ENCODE assay signal across 8 cellular contexts in genomic region chr11:8267831-8268529, GRCh38. TPM values are rescaled to one million over a fixed set of nuclear protein-coding genes. Genes with fewer than 3 reads are reported as not detected.
DNase-seq lines count a peak whose midpoint lies in the region; ATAC-seq, FAIRE-seq and TF ChIP-seq lines count a peak whose summit lies in the region.

No MANE protein-coding gene starts in this region.

- CTCF ChIA-PET in IMR-90 (lab: Yijun Ruan, JAX), result no interaction called here

- no peak overlapping the region for H3K9ac ChIP-seq in IMR-90 (ENCODE audit: low read depth, low read length)
- no peak overlapping the region for H3K9ac ChIP-seq in muscle layer of colon (ENCODE audit: low read length)

- no peaks in the 10 kb centered on the region for H3K9me3 ChIP-seq in IMR-90 (ENCODE audit: control insufficient read depth, insufficient read depth, low read length)
- no peaks in the 10 kb centered on the region for H3K9me3 ChIP-seq in muscle layer of colon (ENCODE audit: low read length)
- no peaks in the 10 kb centered on the region for H3K9me3 ChIP-seq in uterus

- no peak overlapping the region for H4K5ac ChIP-seq in IMR-90 (ENCODE audit: low read depth, low read length)

- peak overlapping the region; percentile 75 for H2AFZ ChIP-seq in IMR-90 (replicated peaks; ENCODE audit: low read length, poor library complexity)

- no peak for TF ChIP-seq RAD21 in IMR-90 (IDR thresholded peaks at IDR 0.05; ENCODE audit: low read length)

- no peak overlapping the region for H2BK5ac ChIP-seq in IMR-90 (ENCODE audit: low read depth, low read length, poor library complexity, severe bottlenecking)

- no peak for FAIRE-seq in GM12891 (lab: Jason Lieb, UNC)

- DNase-seq in AG08396 (ENCODE audit: low spot score) (peak; percentile 41), IMR-90 (no peak), dermis blood vessel endothelial cell (peak; percentile 20), uterus (peak; percentile 9 to 12), NCI-H774 (lab: John Stamatoyannopoulos, UW) (no peak), GM12891 (ENCODE audit: insufficient read length, low spot score) (no peak), midbrain (lab: John Stamatoyannopoulos, UW) (no peak)

- H2AK5ac ChIP-seq in IMR-90 (ENCODE audit: low read depth, low read length), result no peak overlapping the region

- in situ Hi-C loops in IMR-90 (cut with MboI; ENCODE audit: low sequenced_read_pairs), result no loop called here

- no peak overlapping the region for H2BK15ac ChIP-seq in IMR-90 (ENCODE audit: low read depth, low read length)

- intact Hi-C loops in IMR-90 (cut with micrococcal nuclease) (no loop called here), uterus (cut with DNase I; ENCODE audit: low total_unique reads) (no loop called here)

- H3K9me1 ChIP-seq in IMR-90 (ENCODE audit: insufficient read depth, low read length), result no peaks in the 10 kb centered on the region

- H3K36me3 ChIP-seq in IMR-90 (ENCODE audit: control insufficient read depth, insufficient read depth, low read length) (no peaks in the 10 kb centered on the region), muscle layer of colon (ENCODE audit: insufficient read depth, low read length) (no peaks in the 10 kb centered on the region), uterus (no peaks in the 10 kb centered on the region)

- H3K18ac ChIP-seq in IMR-90 (ENCODE audit: low read depth, low read length), result no peak overlapping the region

- POLR2A ChIA-PET in IMR-90 (lab: Charles Lee; ENCODE audit: unreplicated experiment), result no interaction called here

- H3K56ac ChIP-seq in IMR-90 (ENCODE audit: extremely low read depth, insufficient read depth, low read length), result no peak overlapping the region

- dilution Hi-C loops in IMR-90 (cut with HindIII; ENCODE audit: low sequenced_read_pairs, unreplicated experiment), result no loop called here

- no peak overlapping the region for H3K14ac ChIP-seq in IMR-90 (replicated peaks; ENCODE audit: low read depth, low read length)

- 3% methylated on average over 45 of the region's 74 CpGs; no CpG with 5 or more reads in 1 of the 2 experiments for WGBS in IMR-90 (ENCODE audit: extremely low coverage in 2 of 2, insufficient read length in 1 of 2), 2 experiments

- H3K4me1 ChIP-seq in IMR-90 (ENCODE audit: control insufficient read depth, insufficient read depth, low read length), result no peaks in the 10 kb centered on the region; the same call in 1 of the 2 replicates
- H3K4me1 ChIP-seq in muscle layer of colon (ENCODE audit: insufficient read depth, low read length), result peaks cover 3% of the 10 kb centered on the region
- H3K4me1 ChIP-seq in uterus, result peaks cover 0 to 7% of the 10 kb centered on the region in 2 donors

- H3K4me3 ChIP-seq in IMR-90 (ENCODE audit: insufficient read depth, low read depth, low read length) (no peak overlapping the region), muscle layer of colon (ENCODE audit: low read depth in 1 of 2, low read length in 2 of 2) (peak overlapping the region; percentile 38 to 45), uterus (peak overlapping the region; percentile 16 to 19)

- no peak overlapping the region for H3K4ac ChIP-seq in IMR-90 (ENCODE audit: low read depth, low read length)

- peak; percentile 18 for ATAC-seq in IMR-90 (ENCODE audit: low read depth)

- no peak overlapping the region for H2AK9ac ChIP-seq in IMR-90 (replicated peaks; ENCODE audit: low read depth, low read length, poor library complexity)

- no peak overlapping the region for H3K23ac ChIP-seq in IMR-90 (ENCODE audit: low read depth, low read length)

- no peak overlapping the region for H2BK120ac ChIP-seq in IMR-90 (ENCODE audit: low read depth, low read length)

- H3K27ac ChIP-seq in IMR-90 (ENCODE audit: insufficient read depth, low read length) (no peak overlapping the region), muscle layer of colon (ENCODE audit: low read depth, low read length) (no peak overlapping the region), uterus (no peak overlapping the region)

- H2BK20ac ChIP-seq in IMR-90 (ENCODE audit: low read depth, low read length), result no peak overlapping the region

- no peak overlapping the region for H3K4me2 ChIP-seq in IMR-90 (ENCODE audit: low read depth, low read length)

- BruUV-seq in IMR-90 (replicated peaks; lab: Mats Ljungman, UMichigan), result no TSS peak

- H4K8ac ChIP-seq in IMR-90 (ENCODE audit: low read depth in 2 of 2, low read length in 2 of 2), result no peak overlapping the region

- TF ChIP-seq POLR2A in IMR-90 (IDR thresholded peaks at IDR 0.05; ENCODE audit: low read depth, low read length), result no peak
- no peak for TF ChIP-seq POLR2A in uterus (IDR thresholded peaks at IDR 0.05)
- no peak for TF ChIP-seq POLR2A in GM12891 (IDR thresholded peaks at IDR 0.05; ENCODE audit: low read depth, low read length)

- H4K20me1 ChIP-seq in IMR-90 (ENCODE audit: insufficient read depth, low read length), result no peaks in the 10 kb centered on the region

- no peak overlapping the region for H4K91ac ChIP-seq in IMR-90 (ENCODE audit: insufficient read depth, low read depth, low read length)

- H3K27me3 ChIP-seq in IMR-90 (ENCODE audit: control insufficient read depth, insufficient read depth, low read length) (peaks cover 74% of the 10 kb centered on the region), muscle layer of colon (ENCODE audit: control insufficient read depth in 1 of 2, insufficient read depth in 2 of 2, low read length in 2 of 2) (peaks cover 28 to 50% of the 10 kb centered on the region in 2 donors), uterus (peaks cover 9 to 26% of the 10 kb centered on the region in 2 donors)

- TF ChIP-seq CTCF in IMR-90 (conservative IDR thresholded peaks at IDR 0.05; ENCODE audit: low read depth, low read length) (no peak), uterus (IDR thresholded peaks at IDR 0.05) (no peak)

- no peaks in the 10 kb centered on the region for H3K79me1 ChIP-seq in IMR-90 (ENCODE audit: low read depth in 1 of 2, low read length in 2 of 2)

TF ChIP-seq in IMR-90, 13 proteins besides CTCF, POLR2A, EP300 and RAD21 (continues in another document):
- TF ChIP-seq MXI1 (IDR thresholded peaks at IDR 0.05; ENCODE audit: borderline replicate concordance, low read depth, low read length) (no peak), FOS (IDR thresholded peaks at IDR 0.05; ENCODE audit: low read depth, low read length) (no peak), ELK1 (IDR thresholded peaks at IDR 0.05; ENCODE audit: borderline replicate concordance, low read depth, low read length) (no peak), NFE2L2 (IDR thresholded peaks at IDR 0.05; ENCODE audit: low read depth, low read length) (no peak), SMC3 (IDR thresholded peaks at IDR 0.05; ENCODE audit: low read depth, low read length) (no peak), RCOR1 (IDR thresholded peaks at IDR 0.05; ENCODE audit: insufficient replicate concordance, low read length) (no peak), BHLHE40 (IDR thresholded peaks at IDR 0.05; ENCODE audit: low read depth, low read length) (no peak), CHD1 (IDR thresholded peaks at IDR 0.05; ENCODE audit: low read depth, low read length) (no peak), MAZ (IDR thresholded peaks at IDR 0.05; ENCODE audit: borderline replicate concordance, low read depth, low read length) (no peak), CEBPB (IDR thresholded peaks at IDR 0.05; ENCODE audit: low read depth, low read length) (no peak)

TF ChIP-seq in GM12891, 5 proteins besides CTCF, POLR2A, EP300 and RAD21:
- TF ChIP-seq POU2F2 (IDR thresholded peaks at IDR 0.05; ENCODE audit: low read depth, low read length), result no peak
- TF ChIP-seq SPI1 (IDR thresholded peaks at IDR 0.05; ENCODE audit: low read depth, low read length), result no peak
- TF ChIP-seq POLR2AphosphoS5 (IDR thresholded peaks at IDR 0.05; ENCODE audit: low read depth, low read length), result no peak
- TF ChIP-seq PAX5 (IDR thresholded peaks at IDR 0.05; ENCODE audit: insufficient read depth, low read length, severe bottlenecking), result no peak
- TF ChIP-seq TAF1 (IDR thresholded peaks at IDR 0.05; ENCODE audit: low read depth, low read length), result no peak
TF ChIP-seq in GM12891: peak in this region for 0.

RNA-seq across cellular contexts. Expression of gene LMO1, which starts 4.3 kb away (rescaled TPM):
- not detected in 2 replicates for total RNA-seq in IMR-90 (2012; rRNA removed)
- polyA plus RNA-seq in IMR-90 (2012; rRNA removed), result not detected in 2 replicates
- polyA plus RNA-seq in IMR-90 (2012; cell fraction: cytosol; rRNA removed), result not detected in 2 replicates
- not detected in 2 replicates for polyA plus RNA-seq in IMR-90 (2012; cell fraction: nucleus; rRNA removed; ENCODE audit: low replicate concordance)
- total RNA-seq in dermis blood vessel endothelial cell, result not detected in 2 replicates
- total RNA-seq in uterus, result not detected
- not detected for polyA plus RNA-seq in GM12891 (2012; ENCODE audit: low read depth, missing spikeins)

Comparison
In these comparisons a context has a peak if more than half of its experiments do, and no peak if none do; other contexts are left out.
1. DNase-seq: peak in AG08396 (single experiment), dermis blood vessel endothelial cell (single experiment) and uterus (2 of 2); none in IMR-90 (single experiment), NCI-H774 (single experiment), GM12891 (single experiment) and midbrain (single experiment).